Comparison of ENCODE assay signal across 8 cellular contexts in the genomic region with DNA sequence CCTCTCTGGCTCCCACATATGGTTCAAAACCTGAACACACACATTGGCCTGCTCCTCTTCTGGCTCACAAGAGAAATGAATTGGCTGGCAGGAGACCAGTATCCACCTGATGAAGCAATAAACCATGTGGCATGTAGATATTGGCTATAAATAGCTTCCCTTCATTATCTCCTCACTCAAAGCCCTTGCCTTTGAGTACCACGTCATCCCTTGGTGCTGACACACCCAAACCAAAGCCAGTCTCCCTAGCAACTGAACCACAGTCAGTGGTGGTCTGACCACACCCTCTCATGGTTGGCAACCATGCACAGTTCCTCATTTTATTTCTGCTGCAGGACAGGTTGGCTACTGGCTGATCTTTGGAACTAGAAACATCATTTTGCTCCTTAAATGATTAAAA.
A peak's percentile ranks its signal among the peaks of the same experiment; 100 is the strongest.
DNase-seq lines count a peak whose midpoint lies in the region; ATAC-seq and TF ChIP-seq lines count a peak whose summit lies in the region.

No MANE protein-coding gene starts in this region.

- H3K4me3 Mint-ChIP-seq in activated CD4-positive, alpha-beta T cell treated with anti-CD3 and anti-CD28 coated beads for 36 hours: no peak overlapping the region
- no peak overlapping the region for H3K4me3 Mint-ChIP-seq in mesothelial cell of epicardium

- H3K36me3 ChIP-seq in Peyer's patch: no peaks in the 10 kb centered on the region

- no peak for TF ChIP-seq POLR2A in Peyer's patch (IDR thresholded peaks at IDR 0.05)

- no peaks in the 10 kb centered on the region for H3K4me1 ChIP-seq in Peyer's patch

- peak; percentile 34 for DNase-seq in activated CD4-positive, alpha-beta T cell treated with anti-CD3 and anti-CD28 coated beads for 36 hours
- no peak for DNase-seq in activated CD4-positive, alpha-beta T cell treated with anti-CD3 and anti-CD28 coated beads, Interleukin-2, amount 50 U/mL, for 48 hours
- peak in 2 of 3 donors; percentile 79 to 85 for DNase-seq in Peyer's patch
- peak; percentile 31 for DNase-seq in germinal center (ENCODE audit: low spot score)
- no peak for DNase-seq in mesothelial cell of epicardium (ENCODE audit: low spot score in 2 of 2, unreplicated experiment in 2 of 2)
- no peak for DNase-seq in NCI-H524 treated with DMSO at 0.1 percent for 48 hours (lab: John Stamatoyannopoulos, UW)
- no peak for DNase-seq in NCI-H524 (lab: John Stamatoyannopoulos, UW)

- peak; percentile 61 for ATAC-seq in activated CD4-positive, alpha-beta T cell treated with anti-CD3 and anti-CD28 coated beads for 36 hours
- ATAC-seq in HG02981 (IDR thresholded peaks at IDR 0.05; ENCODE audit: unreplicated experiment): peak; percentile 88

- no peaks in the 10 kb centered on the region for H3K27me3 ChIP-seq in Peyer's patch

- POLR2A ChIA-PET in activated CD4-positive, alpha-beta T cell treated with anti-CD3 and anti-CD28 coated beads for 36 hours (lab: Charles Lee): no interaction called here

- peaks cover 0 to 8% (median 0%) of the 10 kb centered on the region in 4 donors for H3K9me3 ChIP-seq in Peyer's patch

- no peak overlapping the region for H3K27ac Mint-ChIP-seq in activated CD4-positive, alpha-beta T cell treated with anti-CD3 and anti-CD28 coated beads for 36 hours
- H3K27ac Mint-ChIP-seq in mesothelial cell of epicardium: no peak overlapping the region

- H3K27ac ChIP-seq in Peyer's patch: peak overlapping the region in 1 of 4 donors; percentile 44

- H3K27me3 Mint-ChIP-seq in activated CD4-positive, alpha-beta T cell treated with anti-CD3 and anti-CD28 coated beads for 36 hours: peaks cover 15% of the 10 kb centered on the region
- no peaks in the 10 kb centered on the region for H3K27me3 Mint-ChIP-seq in mesothelial cell of epicardium (ENCODE audit: low read depth)

- H3K9me3 Mint-ChIP-seq in activated CD4-positive, alpha-beta T cell treated with anti-CD3 and anti-CD28 coated beads for 36 hours (ENCODE audit: low read depth): peaks cover 3% of the 10 kb centered on the region
- H3K9me3 Mint-ChIP-seq in mesothelial cell of epicardium: peaks cover 4% of the 10 kb centered on the region

- intact Hi-C loops in activated CD4-positive, alpha-beta T cell treated with anti-CD3 and anti-CD28 coated beads for 36 hours (cut with DNase I, micrococcal nuclease): no loop called here

- no peaks in the 10 kb centered on the region for H3K4me1 Mint-ChIP-seq in activated CD4-positive, alpha-beta T cell treated with anti-CD3 and anti-CD28 coated beads for 36 hours
- no peaks in the 10 kb centered on the region for H3K4me1 Mint-ChIP-seq in mesothelial cell of epicardium

- CTCF ChIA-PET in activated CD4-positive, alpha-beta T cell treated with anti-CD3 and anti-CD28 coated beads for 36 hours (lab: Charles Lee): no interaction called here

- no peaks in the 10 kb centered on the region for H3K36me3 Mint-ChIP-seq in activated CD4-positive, alpha-beta T cell treated with anti-CD3 and anti-CD28 coated beads for 36 hours (ENCODE audit: low read depth)
- peaks cover 1% of the 10 kb centered on the region for H3K36me3 Mint-ChIP-seq in mesothelial cell of epicardium

- TF ChIP-seq CTCF in Peyer's patch (IDR thresholded peaks at IDR 0.05): no peak
- TF ChIP-seq CTCF in mesothelial cell of epicardium (IDR thresholded peaks at IDR 0.05; ENCODE audit: unreplicated experiment): no peak

- H3K4me3 ChIP-seq in Peyer's patch: no peak overlapping the region

Comparison
In these comparisons a context has a peak if more than half of its experiments do, and no peak if none do; other contexts are left out.
1. DNase-seq: peak in activated CD4-positive, alpha-beta T cell treated with anti-CD3 and anti-CD28 coated beads for 36 hours (single experiment), Peyer's patch (2 of 3) and germinal center (single experiment); none in activated CD4-positive, alpha-beta T cell treated with anti-CD3 and anti-CD28 coated beads, Interleukin-2, amount 50 U/mL, for 48 hours (0 of 2), mesothelial cell of epicardium (0 of 2), NCI-H524 treated with DMSO at 0.1 percent for 48 hours (single experiment) and NCI-H524 (0 of 2).